ENCODE assay signal across 22 cellular contexts in the genomic region with DNA sequence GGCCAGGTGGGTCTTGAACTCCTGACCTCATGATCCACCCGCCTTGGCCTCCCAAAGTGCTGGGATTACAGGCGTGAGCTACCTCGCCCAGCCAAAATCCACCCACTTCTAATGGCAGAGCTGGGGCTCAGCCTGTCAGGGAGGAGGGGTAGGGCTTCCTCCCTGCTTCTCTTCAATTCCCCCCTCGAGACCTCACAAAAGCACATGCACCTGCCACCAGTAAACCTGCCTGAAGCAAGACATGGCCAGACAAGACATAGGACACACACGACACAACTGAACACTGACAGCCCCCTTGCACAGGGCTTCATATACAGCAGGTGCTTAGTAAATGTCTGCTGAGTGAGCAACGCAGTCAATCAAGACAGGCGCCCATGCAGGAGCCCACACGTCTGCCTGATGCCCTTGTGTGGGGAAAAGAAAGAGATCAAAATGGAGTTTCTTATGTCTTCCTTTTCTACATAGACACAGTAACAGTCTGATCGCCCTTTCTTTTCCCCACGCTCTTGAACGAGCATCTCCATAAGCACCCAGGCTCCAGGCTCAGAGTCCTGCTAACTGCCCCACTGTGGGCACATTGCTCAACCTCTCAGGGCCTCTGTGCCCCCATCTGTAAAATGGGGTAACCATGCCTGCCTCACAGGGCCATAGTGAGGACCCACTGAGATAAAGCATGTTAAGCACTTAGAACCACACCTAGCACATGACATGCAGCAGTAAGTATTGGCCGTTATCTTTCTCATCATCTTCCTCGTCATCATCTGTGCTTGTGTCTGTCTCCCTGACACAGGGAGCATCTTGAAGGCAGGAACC. TPM values are rescaled to one million over a fixed set of nuclear protein-coding genes. Genes with fewer than 3 reads are reported as not detected.
DNase-seq lines count a peak whose midpoint lies in the region; ATAC-seq, FAIRE-seq and TF ChIP-seq lines count a peak whose summit lies in the region.
"Had no signal": no experiment of that assay in that cellular context is flagged by ENCODE, and none has a peak within 500 bp of the region (broad histone marks: within the 10 kb centered on the region; RNA-seq: fewer than 3 reads in every experiment).

No MANE protein-coding gene starts in this region.

- no peak for TF ChIP-seq POLR2A in adrenal gland (IDR thresholded peaks at IDR 0.05)

- peak; percentile 53 for FAIRE-seq in urothelium cell line (lab: Jason Lieb, UNC)
- FAIRE-seq: G401.6, HepG2 had no signal

- TF ChIP-seq CTCF in adrenal gland (IDR thresholded peaks at IDR 0.05), result no peak

- 65 to 73% (median 72%) methylated on average over 10 to 13 of the region's 13 CpGs for WGBS in adrenal gland, 4 donors

- no peak overlapping the region for H3K4me3 ChIP-seq in adrenal gland
- H3K4me3 ChIP-seq: SK-N-MC had no signal

- DNase-seq in NCI-H2171 treated with DMSO at 0.1 percent for 48 hours (lab: John Stamatoyannopoulos, UW) (peak; percentile 54), NCI-H2171 (lab: John Stamatoyannopoulos, UW) (no peak), adrenal gland (peak in 1 of 7 donors; percentile 12), memory B cell (ENCODE audit: low spot score in 2 of 2) (no peak), urothelium cell line (ENCODE audit: low spot score) (no peak)
- DNase-seq: Calu3, DMS79 treated with DMSO at 0.1 percent for 48 hours, GOT3, HFFc6, Karpas-422, MM.1S, NCI-H1105 treated with DMSO at 0.1 percent for 48 hours, NCI-H2029, NCI-H69, T-cell had no signal

- H3K27me3 Mint-ChIP-seq in memory B cell, result peaks cover 22% of the 10 kb centered on the region

- ATAC-seq in memory B cell (ENCODE audit: low read depth) (peak; percentile 20), GM21367 (IDR thresholded peaks at IDR 0.05; ENCODE audit: unreplicated experiment) (no peak), GM19397 (IDR thresholded peaks at IDR 0.05; ENCODE audit: unreplicated experiment) (no peak), HG02642 (IDR thresholded peaks at IDR 0.05; ENCODE audit: poor library complexity, unreplicated experiment) (no peak)
- ATAC-seq: HepG2, T-cell had no signal

- H3K4me1 Mint-ChIP-seq in memory B cell, result no peaks in the 10 kb centered on the region
- H3K4me1 Mint-ChIP-seq: T-cell had no signal

- H3K4me3 Mint-ChIP-seq in memory B cell, result no peak overlapping the region
- H3K4me3 Mint-ChIP-seq: HFFc6, T-cell had no signal

- H3K27me3 ChIP-seq in adrenal gland, result no peaks in the 10 kb centered on the region

- no peaks in the 10 kb centered on the region for H3K36me3 ChIP-seq in adrenal gland (replicated peaks in 1 of 2)

- intact Hi-C loops in adrenal gland (cut with DNase I), result no loop called here

- H3K36me3 Mint-ChIP-seq in memory B cell, result no peaks in the 10 kb centered on the region
- H3K36me3 Mint-ChIP-seq: T-cell had no signal

- H3K27ac Mint-ChIP-seq in memory B cell, result no peak overlapping the region
- H3K27ac Mint-ChIP-seq: HFFc6, T-cell had no signal

- no peaks in the 10 kb centered on the region for H3K9me3 ChIP-seq in adrenal gland (replicated peaks in 1 of 3)

- peak overlapping the region in 3 of 5 donors; percentile 38 to 62 (median 43) for H3K27ac ChIP-seq in adrenal gland
- H3K27ac ChIP-seq: C4-2B, SK-N-MC had no signal

- no peaks in the 10 kb centered on the region for H3K9me3 Mint-ChIP-seq in memory B cell
- H3K9me3 Mint-ChIP-seq: HFFc6, T-cell had no signal

- peaks cover 47 to 61% of the 10 kb centered on the region in 2 donors for H3K4me1 ChIP-seq in adrenal gland (replicated peaks in 1 of 2)

RNA-seq across cellular contexts. Expression of gene SDC3, which starts 8.8 kb away (rescaled TPM):
- total RNA-seq in adrenal gland, result 100 to 1,000 TPM; 119 to 536 (median 209) TPM
- 100 to 1,000 TPM in 2 of 3 donors, 10 to 100 TPM in 1; 85.5 to 190 (median 101) TPM for polyA plus RNA-seq in adrenal gland
